ENCODE assay signal across 17 cellular contexts in genomic region chr1:197927908-197928665, GRCh38. TPM values are rescaled to one million over a fixed set of nuclear protein-coding genes. Genes with fewer than 3 reads are reported as not detected.
DNase-seq lines count a peak whose midpoint lies in the region; ATAC-seq, FAIRE-seq and TF ChIP-seq lines count a peak whose summit lies in the region.
"Had no signal": no experiment of that assay in that cellular context is flagged by ENCODE, and none has a peak within 500 bp of the region (broad histone marks: within the 10 kb centered on the region; RNA-seq: fewer than 3 reads in every experiment).

No MANE protein-coding gene starts in this region.

- BruUV-seq in K562 (replicated peaks; lab: Mats Ljungman, UMichigan) = TSS peak; percentile 36

- H3K27me3 ChIP-seq in GM23248 (replicated peaks; ENCODE audit: insufficient read depth) (no peaks in the 10 kb centered on the region), MM.1S (replicated peaks; ENCODE audit: insufficient read depth, low read length) (no peaks in the 10 kb centered on the region), K562 (ENCODE audit: control insufficient read depth in 2 of 2, insufficient read depth in 2 of 2, low read length in 2 of 2) (peaks cover 0 to under 1% of the 10 kb centered on the region in 2 experiments; a peak in 1 of 5 replicates), pancreas (peaks cover 0 to 40% (median 9%) of the 10 kb centered on the region in 4 donors), gastroesophageal sphincter (peaks cover 90% of the 10 kb centered on the region)
- H3K27me3 ChIP-seq: ovary, SJCRH30, vagina had no signal

- no peaks in the 10 kb centered on the region for H4K20me1 ChIP-seq in GM23248 (ENCODE audit: insufficient read depth)
- no peaks in the 10 kb centered on the region for H4K20me1 ChIP-seq in MM.1S (ENCODE audit: insufficient read depth, low read length)
- no peaks in the 10 kb centered on the region for H4K20me1 ChIP-seq in K562 (replicated peaks; ENCODE audit: control insufficient read depth, insufficient read depth, low read length)

- H3K4me1 ChIP-seq in GM23248 (ENCODE audit: insufficient read depth) (no peaks in the 10 kb centered on the region), MM.1S (ENCODE audit: low read length) (0 out of 2 replicates have a peak, but pooled peaks cover 3% of the 10 kb centered on the region), K562 (replicated peaks in 1 of 2; ENCODE audit: control insufficient read depth in 2 of 2, insufficient read depth in 2 of 2, low read length in 2 of 2) (peaks cover 0 to 3% of the 10 kb centered on the region in 2 experiments; a peak in 1 of 5 replicates), pancreas (peaks cover 0 to 5% (median 0%) of the 10 kb centered on the region in 3 donors), gastroesophageal sphincter (no peaks in the 10 kb centered on the region)
- H3K4me1 ChIP-seq: sigmoid colon, SJCRH30, vagina had no signal

- POLR2A ChIA-PET in K562 (lab: Yijun Ruan, JAX) = interaction anchor here (1.0 to 1.4 kb wide), 2 partner anchors 10 to 25 kb away, joined by 3 to 5 read pairs; partner anchors contain the start of gene C1orf53

- TF ChIP-seq POLR2A in K562 (conservative IDR thresholded peaks at IDR 0.05) (no peak), gastroesophageal sphincter (IDR thresholded peaks at IDR 0.05) (no peak)

- no peak overlapping the region for H3K9ac ChIP-seq in GM23248
- 0 out of 2 replicates have a peak overlapping the region, but pooled peaks have one; percentile 9 for H3K9ac ChIP-seq in MM.1S (ENCODE audit: low read length)
- 0 out of 4 replicates have a peak overlapping the region, but pooled peaks of 1 of the 2 experiments have one; percentile 28 for H3K9ac ChIP-seq in K562 (ENCODE audit: insufficient read depth in 1 of 2, low read depth in 2 of 2, low read length in 2 of 2)

- H3F3A ChIP-seq in GM23248 (ENCODE audit: insufficient read depth) (no peaks in the 10 kb centered on the region), MM.1S (ENCODE audit: insufficient read depth, low read length) (no peaks in the 10 kb centered on the region)

- H3K36me3 ChIP-seq in GM23248 (ENCODE audit: low read depth) (no peaks in the 10 kb centered on the region), MM.1S (replicated peaks; ENCODE audit: insufficient read depth, low read length) (no peaks in the 10 kb centered on the region), K562 (ENCODE audit: control insufficient read depth, insufficient read depth, low read length) (no peaks in the 10 kb centered on the region), pancreas (no peaks in the 10 kb centered on the region), gastroesophageal sphincter (no peaks in the 10 kb centered on the region)
- H3K36me3 ChIP-seq: ovary, sigmoid colon, SJCRH30, vagina had no signal

- TF ChIP-seq CTCF in MM.1S (IDR thresholded peaks at IDR 0.05; ENCODE audit: low read length) (no peak), K562 (IDR thresholded peaks at IDR 0.05 in 2 of 3, conservative IDR thresholded peaks at IDR 0.05 in 1 of 3; ENCODE audit: insufficient read depth in 2 of 3, low read depth in 1 of 3, low read length in 3 of 3) (no peak), pancreas (IDR thresholded peaks at IDR 0.05) (no peak), gastroesophageal sphincter (IDR thresholded peaks at IDR 0.05) (no peak)

- in situ Hi-C loops in GM23248 (cut with MboI) (no loop called here), K562 (cut with MboI) (no loop called here)

- H3K4me2 ChIP-seq in GM23248 (ENCODE audit: unreplicated experiment) = no peak overlapping the region
- peak overlapping the region; percentile 62 for H3K4me2 ChIP-seq in MM.1S (ENCODE audit: low read depth, low read length)
- H3K4me2 ChIP-seq in K562 (ENCODE audit: insufficient read depth, low read length) = no peak overlapping the region

- H3K9me2 ChIP-seq in GM23248 (ENCODE audit: insufficient read depth) = no peaks in the 10 kb centered on the region
- no peaks in the 10 kb centered on the region for H3K9me2 ChIP-seq in MM.1S (replicated peaks; ENCODE audit: insufficient read depth, low read length)

- CTCF ChIA-PET in K562 (lab: Yijun Ruan, JAX; ENCODE audit: low intra/inter-chr PET ratio) = no interaction called here

- H3K9me3 ChIP-seq in GM23248 (ENCODE audit: low read depth) = no peaks in the 10 kb centered on the region
- H3K9me3 ChIP-seq in MM.1S (replicated peaks; ENCODE audit: insufficient read depth, low read length) = no peaks in the 10 kb centered on the region
- no peaks in the 10 kb centered on the region for H3K9me3 ChIP-seq in K562 (replicated peaks; ENCODE audit: control insufficient read depth, insufficient read depth, low read depth, low read length)
- H3K9me3 ChIP-seq in pancreas = no peaks in the 10 kb centered on the region
- no peaks in the 10 kb centered on the region for H3K9me3 ChIP-seq in gastroesophageal sphincter
- H3K9me3 ChIP-seq: ovary, sigmoid colon, SJCRH30, vagina had no signal

- FAIRE-seq in K562 (lab: Jason Lieb, UNC) (peak; percentile 15), pancreas (lab: Jason Lieb, UNC) (no peak)

- no peak for TF ChIP-seq RAD21 in K562 (CRISPR knock-in tag; conservative IDR thresholded peaks at IDR 0.05 in 1 of 2, IDR thresholded peaks at IDR 0.05 in 1 of 2)

- no peak; the same call in 2 of the 3 replicates for ATAC-seq in K562
- ATAC-seq in pancreas = peak; percentile 49 to 75 (median 58)
- ATAC-seq in gastroesophageal sphincter = no peak

- TF ChIP-seq EP300 in K562 (IDR thresholded peaks at IDR 0.05; ENCODE audit: low read length) = no peak
- TF ChIP-seq EP300 in gastroesophageal sphincter (IDR thresholded peaks at IDR 0.05) = no peak

- H2AFZ ChIP-seq in GM23248 (peak overlapping the region; percentile 70; the same call in 1 of the 2 replicates), MM.1S (ENCODE audit: low read length) (peak overlapping the region; percentile 73), K562 (ENCODE audit: low read depth, low read length) (peak overlapping the region; percentile 77)

- WGBS in GM23248 (ENCODE audit: low coverage in 1 of 2, low lambda C conversion rate in 2 of 2, missing lambda C conversion rate in 2 of 2), 2 experiments = 78 to 80% methylated on average over 8 of the region's 8 CpGs
- 81% methylated on average over 8 of the region's 8 CpGs for WGBS in K562 (ENCODE audit: insufficient coverage, low coverage, missing lambda C conversion rate)
- WGBS in pancreas, 2 donors = 30 to 33% methylated on average over 8 of the region's 8 CpGs
- 82 to 83% methylated on average over 5 to 8 of the region's 8 CpGs for WGBS in gastroesophageal sphincter (ENCODE audit: low coverage in 1 of 2), 2 donors

- no peaks in the 10 kb centered on the region for H3K9me1 ChIP-seq in K562 (ENCODE audit: control insufficient read depth, insufficient read depth, low read length)

- intact Hi-C loops in K562 (cut with micrococcal nuclease) (loop anchor here (10.0 kb wide), 2 partner anchors 427 to 593 kb away; no protein-coding TSS in a partner anchor), pancreas (cut with DNase I) (no loop called here)

- H3K27ac ChIP-seq in GM23248 (no peak overlapping the region), MM.1S (ENCODE audit: low read length) (no peak overlapping the region), K562 (ENCODE audit: extremely low read depth, low read depth, low read length) (no peak overlapping the region), pancreas (no peak overlapping the region), gastroesophageal sphincter (no peak overlapping the region)
- H3K27ac ChIP-seq: ovary, sigmoid colon, SJCRH30, vagina had no signal

- no peak for DNase-seq in GM23248
- no peak for DNase-seq in MM.1S
- no peak for DNase-seq in K562 (ENCODE audit: extremely low read depth in 1 of 4, low spot score in 3 of 4)
- DNase-seq in pancreas = peak in 1 of 6 donors; percentile 11
- DNase-seq in effector CD4-positive, alpha-beta T cell = no peak
- DNase-seq in NCI-H748 treated with DMSO at 0.1 percent for 48 hours (lab: John Stamatoyannopoulos, UW) = no peak
- DNase-seq: head of caudate nucleus, ovary, sigmoid colon, SJCRH30, substantia nigra, T1000 had no signal

- H3K79me2 ChIP-seq in GM23248 (ENCODE audit: insufficient read depth) (no peaks in the 10 kb centered on the region), MM.1S (ENCODE audit: low read length) (no peaks in the 10 kb centered on the region), K562 (ENCODE audit: control insufficient read depth, insufficient read depth, low read length) (no peaks in the 10 kb centered on the region)

- no peak overlapping the region for H3K4me3 ChIP-seq in GM23248
- H3K4me3 ChIP-seq in MM.1S (ENCODE audit: low read length) = peak overlapping the region; percentile 58; the same call in 1 of the 2 replicates
- no peak overlapping the region for H3K4me3 ChIP-seq in K562
- no peak overlapping the region for H3K4me3 ChIP-seq in pancreas
- no peak overlapping the region for H3K4me3 ChIP-seq in gastroesophageal sphincter
- H3K4me3 ChIP-seq: ovary, sigmoid colon, SJCRH30, vagina had no signal

RNA-seq across cellular contexts. Expression of gene LHX9, which starts 10.9 kb away (rescaled TPM):
- total RNA-seq in GM23248 (2014; rRNA removed; shearing (Covaris generic)) = 0.13 and 0.43 TPM in 2 replicates
- polyA plus RNA-seq in GM23248 (2016; fragmentation: Nextera tagmentation; extraction: Ambion mirVana) = 1.3 and 1.5 TPM in 2 replicates
- total RNA-seq in K562 (2011; cell fraction: chromatin; rRNA removed; ENCODE audit: low replicate concordance) = not detected in 2 replicates
- total RNA-seq in K562 (2011; cell fraction: nucleolus; rRNA removed) = not detected in 2 replicates
- not detected in 2 replicates for total RNA-seq in K562 (2011; cell fraction: nucleoplasm; rRNA removed)
- total RNA-seq in K562 (2014; rRNA removed) = not detected in 2 replicates
- not detected in 2 replicates for total RNA-seq in K562 (2014; rRNA removed; fragmentation: Illumina TruSeq; extraction: Trizol)
- 0.04 TPM in 1 of 2 replicates, not detected in the other for total RNA-seq in K562 (2015; rRNA removed; fragmentation: Illumina TruSeq; extraction: Trizol)
- total RNA-seq in K562 (2021) = not detected in 2 replicates
- not detected in 2 replicates for polyA plus RNA-seq in K562 (2011; rRNA removed)
- not detected in 2 replicates for polyA plus RNA-seq in K562 (2011; cell fraction: cytosol; rRNA removed)
- polyA plus RNA-seq in K562 (2011; cell fraction: nucleus; rRNA removed) = not detected in 2 replicates
- 0.04 and 0.37 TPM in 2 replicates for polyA plus RNA-seq in K562 (2012)
- polyA plus RNA-seq in K562 (2014; fragmentation: Illumina TruSeq; extraction: Trizol) = not detected in 2 replicates
- under 1 TPM; 0.03 TPM for polyA plus RNA-seq in K562 (2014; fragmentation: Nextera tagmentation; extraction: Ambion mirVana)
- polyA plus RNA-seq in K562 (2014; rRNA removed) = 0.21 TPM in 1 of 2 replicates, not detected in the other
- not detected in 2 replicates for polyA minus RNA-seq in K562 (2011; rRNA and poly(A)+ RNA removed)
- polyA minus RNA-seq in K562 (2011; cell fraction: cytosol; rRNA and poly(A)+ RNA removed) = not detected in 2 replicates
- not detected in 2 replicates for polyA minus RNA-seq in K562 (2011; cell fraction: nucleus; rRNA and poly(A)+ RNA removed)
- total RNA-seq in pancreas = under 1 TPM in 2 of 6 donors, not detected in 4; 0.03 to 0.09 TPM
- polyA plus RNA-seq in pancreas = under 1 TPM in 1 of 2 donors, not detected in 1; 0.07 TPM
- total RNA-seq in gastroesophageal sphincter = not detected
- total RNA-seq: H9, lower leg skin, sigmoid colon, vagina had no signal
- polyA plus RNA-seq: immature natural killer cell had no signal

RNA-seq across cellular contexts. Expression of gene C1orf53, which starts 25.7 kb away (rescaled TPM):
- total RNA-seq in GM23248 (2014; rRNA removed; shearing (Covaris generic)) = 17.3 and 90.2 TPM in 2 replicates
- 39.8 and 41.9 TPM in 2 replicates for polyA plus RNA-seq in GM23248 (2016; fragmentation: Nextera tagmentation; extraction: Ambion mirVana)
- not detected in 2 replicates for total RNA-seq in K562 (2011; cell fraction: chromatin; rRNA removed; ENCODE audit: low replicate concordance)
- not detected in 2 replicates for total RNA-seq in K562 (2011; cell fraction: nucleolus; rRNA removed)
- total RNA-seq in K562 (2011; cell fraction: nucleoplasm; rRNA removed) = not detected in 2 replicates
- total RNA-seq in K562 (2014; rRNA removed) = 0.45 and 3.1 TPM in 2 replicates
- total RNA-seq in K562 (2014; rRNA removed; fragmentation: Illumina TruSeq; extraction: Trizol) = 0.73 and 1.6 TPM in 2 replicates
- total RNA-seq in K562 (2015; rRNA removed; fragmentation: Illumina TruSeq; extraction: Trizol) = 3.0 and 3.2 TPM in 2 replicates
- 1.5 and 1.9 TPM in 2 replicates for total RNA-seq in K562 (2021)
- 0.65 and 2.3 TPM in 2 replicates for polyA plus RNA-seq in K562 (2011; rRNA removed)
- polyA plus RNA-seq in K562 (2011; cell fraction: cytosol; rRNA removed) = 0.81 and 1.6 TPM in 2 replicates
- not detected in 2 replicates for polyA plus RNA-seq in K562 (2011; cell fraction: nucleus; rRNA removed)
- polyA plus RNA-seq in K562 (2012) = 3.0 and 5.0 TPM in 2 replicates
- 0.31 and 0.96 TPM in 2 replicates for polyA plus RNA-seq in K562 (2014; fragmentation: Illumina TruSeq; extraction: Trizol)
- polyA plus RNA-seq in K562 (2014; fragmentation: Nextera tagmentation; extraction: Ambion mirVana) = 1 to 10 TPM; 1.8 to 2.5 TPM
- 3.2 and 5.8 TPM in 2 replicates for polyA plus RNA-seq in K562 (2014; rRNA removed)
- polyA minus RNA-seq in K562 (2011; rRNA and poly(A)+ RNA removed) = 1.1 TPM in 1 of 2 replicates, not detected in the other
- not detected in 2 replicates for polyA minus RNA-seq in K562 (2011; cell fraction: cytosol; rRNA and poly(A)+ RNA removed)
- polyA minus RNA-seq in K562 (2011; cell fraction: nucleus; rRNA and poly(A)+ RNA removed) = not detected in 2 replicates
- total RNA-seq in pancreas = 1 to 10 TPM in 4 of 6 donors, under 1 TPM in 2; 0.60 to 2.7 (median 2.5) TPM
- polyA plus RNA-seq in pancreas = 1 to 10 TPM; 5.6 to 6.7 TPM
- total RNA-seq in gastroesophageal sphincter = under 1 TPM in 1 of 4 donors, not detected in 3; 0.94 TPM

Comparison
In these comparisons a context has a peak if more than half of its experiments do, and no peak if none do; other contexts are left out.
1. ATAC-seq: peak in pancreas (4 of 4); none in K562 (single experiment) and gastroesophageal sphincter (single experiment).
2. Peak in every context shown above with its lines, with median percentiles within 50 percentile points of each other: H2AFZ ChIP-seq.